Comparison of ENCODE assay signal across 21 cellular contexts in the genomic region with DNA sequence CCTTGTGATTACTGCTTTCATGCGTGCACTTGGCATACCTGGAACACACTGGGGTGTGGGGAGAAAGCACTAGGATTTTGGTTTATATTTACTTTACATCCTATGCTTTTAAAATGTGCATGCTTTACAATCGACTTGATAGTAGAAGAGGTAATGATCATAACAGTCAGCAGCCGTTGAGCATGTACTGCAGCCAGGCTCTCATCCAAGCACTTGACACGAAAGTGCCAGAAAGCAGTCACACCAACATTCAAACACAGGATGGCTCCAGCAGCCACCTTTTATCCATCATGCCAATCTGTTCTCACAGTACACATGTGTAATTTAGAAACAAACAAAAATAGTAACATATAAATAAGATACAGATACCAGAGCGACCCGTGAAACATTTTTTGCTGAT. TPM values are rescaled to one million over a fixed set of nuclear protein-coding genes. Genes with fewer than 3 reads are reported as not detected.
DNase-seq lines count a peak whose midpoint lies in the region; ATAC-seq and TF ChIP-seq lines count a peak whose summit lies in the region.
"Had no signal": no experiment of that assay in that cellular context is flagged by ENCODE, and none has a peak within 500 bp of the region (broad histone marks: within the 10 kb centered on the region; RNA-seq: fewer than 3 reads in every experiment).

No MANE protein-coding gene starts in this region.

- H3K4me1 Mint-ChIP-seq in activated naive CD8-positive, alpha-beta T cell (ENCODE audit: low read depth), result peaks cover 29% of the 10 kb centered on the region
- peaks cover 12% of the 10 kb centered on the region for H3K4me1 Mint-ChIP-seq in activated naive CD8-positive, alpha-beta T cell treated with anti-CD3 and anti-CD28 coated beads for 36 hours
- peaks cover 11 to 15% of the 10 kb centered on the region in 2 donors for H3K4me1 Mint-ChIP-seq in immature natural killer cell

- H3K9me3 ChIP-seq in thyroid gland, result no peaks in the 10 kb centered on the region
- H3K9me3 ChIP-seq: neutrophil had no signal

- H3K9me3 Mint-ChIP-seq in activated naive CD8-positive, alpha-beta T cell (ENCODE audit: low read depth), result peaks cover 11% of the 10 kb centered on the region
- peaks cover 14% of the 10 kb centered on the region for H3K9me3 Mint-ChIP-seq in activated naive CD8-positive, alpha-beta T cell treated with anti-CD3 and anti-CD28 coated beads for 36 hours
- H3K9me3 Mint-ChIP-seq in immature natural killer cell, result no peaks in the 10 kb centered on the region

- H3K4me3 Mint-ChIP-seq in activated naive CD8-positive, alpha-beta T cell, result peak overlapping the region; percentile 73
- no peak overlapping the region for H3K4me3 Mint-ChIP-seq in activated naive CD8-positive, alpha-beta T cell treated with anti-CD3 and anti-CD28 coated beads for 36 hours
- H3K4me3 Mint-ChIP-seq in immature natural killer cell, result peak overlapping the region in 3 of 5 donors; percentile 29 to 42 (median 37)

- H3K4me1 ChIP-seq in thyroid gland, result peaks cover 0 to 10% of the 10 kb centered on the region in 2 donors

- TF ChIP-seq CTCF in VCaP (conservative IDR thresholded peaks at IDR 0.05) (no peak), thyroid gland (IDR thresholded peaks at IDR 0.05) (no peak)

- no peak for ATAC-seq in HG03108 (IDR thresholded peaks at IDR 0.05; ENCODE audit: unreplicated experiment)
- ATAC-seq: esophagus mucosa had no signal

- no peaks in the 10 kb centered on the region for H3K36me3 ChIP-seq in thyroid gland
- H3K36me3 ChIP-seq: neutrophil had no signal

- H3K27me3 ChIP-seq in thyroid gland, result no peaks in the 10 kb centered on the region

- no peak for TF ChIP-seq POLR2A in thyroid gland (IDR thresholded peaks at IDR 0.05)

- no peaks in the 10 kb centered on the region for H3K27me3 Mint-ChIP-seq in activated naive CD8-positive, alpha-beta T cell
- no peaks in the 10 kb centered on the region for H3K27me3 Mint-ChIP-seq in activated naive CD8-positive, alpha-beta T cell treated with anti-CD3 and anti-CD28 coated beads for 36 hours
- H3K27me3 Mint-ChIP-seq in immature natural killer cell (ENCODE audit: low read depth in 3 of 3), result peaks cover 0 to 12% (median 8%) of the 10 kb centered on the region in 3 donors

- no peaks in the 10 kb centered on the region for H3K36me3 Mint-ChIP-seq in activated naive CD8-positive, alpha-beta T cell
- H3K36me3 Mint-ChIP-seq in activated naive CD8-positive, alpha-beta T cell treated with anti-CD3 and anti-CD28 coated beads for 36 hours, result peaks cover 7% of the 10 kb centered on the region
- no peaks in the 10 kb centered on the region for H3K36me3 Mint-ChIP-seq in immature natural killer cell

- 50 to 57% methylated on average over 6 of the region's 6 CpGs for WGBS in thyroid gland, 2 donors

- H3K27ac Mint-ChIP-seq in activated naive CD8-positive, alpha-beta T cell, result no peak overlapping the region
- no peak overlapping the region for H3K27ac Mint-ChIP-seq in activated naive CD8-positive, alpha-beta T cell treated with anti-CD3 and anti-CD28 coated beads for 36 hours
- H3K27ac Mint-ChIP-seq in immature natural killer cell, result no peak overlapping the region

- H3K27ac ChIP-seq in VCaP (peak overlapping the region; percentile 73), thyroid gland (no peak overlapping the region)
- H3K27ac ChIP-seq: GM23248, neutrophil, WERI-Rb-1 had no signal

- intact Hi-C loops in thyroid gland (cut with DNase I), result no loop called here

- no peak for DNase-seq in activated naive CD8-positive, alpha-beta T cell treated with anti-CD3 and anti-CD28 coated beads for 36 hours
- DNase-seq in immature natural killer cell (no peak), thyroid gland (peak; percentile 17 to 20), NOMO-1 treated with dmso at 0.1 percent for 144 hours (lab: John Stamatoyannopoulos, UW; ENCODE audit: unreplicated experiment) (no peak)
- DNase-seq: activated effector memory CD4-positive, alpha-beta T cell treated with Interleukin-2 at 50 U/mL for 16 hours; amygdala; central memory CD4-positive, alpha-beta T cell; GM23248; KBM-7; mesendoderm; NCI-H187; SHP77 treated with DMSO at 0.1 percent for 48 hours; stimulated activated CD4-positive, alpha-beta T cell treated with anti-CD3 and anti-CD28 coated beads, Interleukin-15, amount 100 ng/mL, for 24 hours; T-helper 1 cell; WERI-Rb-1 had no signal

- H3K4me3 ChIP-seq in thyroid gland (replicated peaks in 1 of 3), result no peak overlapping the region
- H3K4me3 ChIP-seq: GM23248 had no signal

RNA-seq across cellular contexts. Expression of gene FAM241B, which starts 1.2 kb away (rescaled TPM):
- 1 to 10 TPM; 9.9 TPM for total RNA-seq in activated naive CD8-positive, alpha-beta T cell treated with anti-CD3 and anti-CD28 coated beads for 36 hours
- polyA plus RNA-seq in immature natural killer cell, result under 1 TPM in 2 of 3 donors, not detected in 1; 0.47 to 0.84 TPM
- total RNA-seq in thyroid gland, result 1 to 10 TPM; 2.1 to 7.2 (median 4.6) TPM
- total RNA-seq: GM23248 had no signal

RNA-seq across cellular contexts. Expression of gene NEUROG3, which starts 55.7 kb away (rescaled TPM):
- under 1 TPM; 0.20 to 0.21 TPM for total RNA-seq in activated naive CD8-positive, alpha-beta T cell treated with anti-CD3 and anti-CD28 coated beads for 36 hours
- not detected for polyA plus RNA-seq in immature natural killer cell
- total RNA-seq in thyroid gland, result 1 to 10 TPM in 1 of 4 donors, not detected in 3; 1.9 TPM
- total RNA-seq: esophagus mucosa, GM23248, NCI-H460 had no signal
- polyA plus RNA-seq: GM23248 had no signal

Comparison
In these comparisons a context has a peak if more than half of its experiments do, and no peak if none do; other contexts are left out.
1. DNase-seq: peak in thyroid gland (2 of 2); none in activated naive CD8-positive, alpha-beta T cell treated with anti-CD3 and anti-CD28 coated beads for 36 hours (single experiment), immature natural killer cell (0 of 3) and NOMO-1 treated with dmso at 0.1 percent for 144 hours (single experiment).